In genomic region chr12:115979351-115979750, GRCh38 we compare ENCODE assay signal across 15 cellular contexts.
"Had no signal": no experiment of that assay in that cellular context is flagged by ENCODE, and none has a peak within 500 bp of the region (broad histone marks: within the 10 kb centered on the region; RNA-seq: fewer than 3 reads in every experiment).

No MANE protein-coding gene starts in this region.

- ATAC-seq: activated CD8-positive, alpha-beta T cell treated with anti-CD3 and anti-CD28 coated beads, Interleukin-2, amount 10 ng/mL, durations not matched to agents 7 days and 5 days; activated T-helper 17 cell treated with anti-CD3 and anti-CD28 coated beads, Interleukin-2, amount 50 U/mL, for 72 hours; esophagus mucosa; gastroesophageal sphincter; right cardiac atrium; stimulated activated memory B cell treated with anti-CD40 and anti-IgM and Interleukin-4, amounts not matched to agents 10 μg/mL and 1 μg/mL and 100 μg/mL, for 72 hours; T-helper 17 cell had no signal

- H3K4me1 ChIP-seq: parathyroid adenoma had no signal

- H3K9ac ChIP-seq: parathyroid adenoma had no signal

- H3K4me3 ChIP-seq: dorsolateral prefrontal cortex, gastroesophageal sphincter had no signal

- H3K27me3 ChIP-seq: dorsolateral prefrontal cortex, gastroesophageal sphincter had no signal

- H3K9me3 ChIP-seq: gastroesophageal sphincter had no signal

- DNase-seq: activated CD4-positive, alpha-beta T cell treated with anti-CD3 and anti-CD28 coated beads for 48 hours; activated CD8-positive, alpha-beta memory T cell treated with anti-CD3 and anti-CD28 coated beads, Interleukin-2, amount 50 U/mL, for 48 hours; activated CD8-positive, alpha-beta T cell treated with anti-CD3 and anti-CD28 coated beads, Interleukin-2, amount 10 ng/mL, durations not matched to agents 7 days and 5 days; activated naive CD4-positive, alpha-beta T cell treated with anti-CD3 and anti-CD28 coated beads for 36 hours; dorsolateral prefrontal cortex; kidney; midbrain; right cardiac atrium; T-helper 17 cell; trophoblast cell had no signal

- H3K27ac ChIP-seq: parathyroid adenoma had no signal

- FAIRE-seq: kidney had no signal
